8 cellular contexts compared by ENCODE assay signal in the genomic region with DNA sequence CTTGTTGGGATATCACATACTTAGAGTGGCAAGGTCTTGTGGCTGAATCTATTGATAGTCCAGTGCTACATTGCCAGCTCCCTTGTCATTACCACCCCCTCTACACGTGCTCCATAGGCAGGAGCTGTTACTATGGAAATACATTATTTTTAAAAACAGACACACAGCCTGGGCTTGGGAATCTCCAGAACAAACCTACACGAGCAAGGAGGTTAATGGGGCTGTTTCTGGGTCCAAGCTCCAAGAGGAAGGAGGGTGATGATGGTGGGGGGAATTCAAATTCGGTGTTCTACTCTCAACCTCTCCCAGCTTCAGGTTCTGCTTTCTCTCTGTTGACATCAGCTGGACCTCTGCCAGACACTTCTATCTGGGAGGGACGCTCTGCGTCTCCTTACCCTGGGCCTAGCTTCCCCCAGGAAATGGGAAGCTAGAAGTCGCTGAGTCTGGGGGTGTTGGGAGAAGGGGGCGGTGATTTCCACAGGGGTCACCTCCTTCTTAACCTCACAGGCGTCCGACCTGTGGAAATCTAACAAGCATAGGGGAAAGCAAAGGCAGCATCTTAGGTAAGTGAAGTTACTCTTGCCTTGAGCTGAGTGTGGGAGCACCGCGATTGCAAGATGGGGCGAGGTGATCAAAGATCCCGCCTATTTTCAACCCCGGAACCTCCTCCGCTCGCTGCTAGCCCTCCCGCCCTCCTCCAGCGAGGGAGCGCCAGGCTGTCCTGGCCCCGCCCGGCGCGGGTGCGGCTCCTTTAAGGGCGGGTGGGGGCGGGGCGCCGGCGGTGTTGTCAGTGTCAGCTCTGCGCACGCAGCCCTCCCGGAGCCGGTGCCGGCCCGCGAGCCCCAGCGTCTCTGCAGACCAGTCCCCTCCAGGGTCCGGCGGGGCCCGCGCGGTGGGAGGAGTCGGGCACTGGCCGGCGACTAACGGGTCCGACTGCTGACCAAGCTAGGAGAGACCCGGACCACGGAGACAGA. TPM values are rescaled to one million over a fixed set of nuclear protein-coding genes. Genes with fewer than 3 reads are reported as not detected.
DNase-seq lines count a peak whose midpoint lies in the region; ATAC-seq and TF ChIP-seq lines count a peak whose summit lies in the region.

C2CD2L (plus strand) TSS at position 781 of the 974 bp plus-strand sequence. CDS start 398 bp downstream, outside the sequence.

- H3K36me3 Mint-ChIP-seq in activated CD4-positive, alpha-beta T cell treated with anti-CD3 and anti-CD28 coated beads for 36 hours (ENCODE audit: low read depth), result peaks cover 15% of the 10 kb centered on the region

- POLR2A ChIA-PET in activated CD4-positive, alpha-beta T cell treated with anti-CD3 and anti-CD28 coated beads for 36 hours (lab: Charles Lee), result interaction anchor here (0.5 to 1.8 kb wide), 9 partner anchors 12 to 403 kb away, joined by 3 to 26 read pairs (median 5); partner anchors contain the start of genes HINFP, NLRX1, RPS25 and TRAPPC4

- CTCF ChIA-PET in activated CD4-positive, alpha-beta T cell treated with anti-CD3 and anti-CD28 coated beads for 36 hours (lab: Charles Lee), result interaction anchor here (0.6 to 1.7 kb wide), 18 partner anchors 9 to 1932 kb away, joined by 3 to 9 read pairs (median 4); partner anchors contain the start of genes HINFP and VPS11

- no peaks in the 10 kb centered on the region for H3K9me3 Mint-ChIP-seq in activated CD4-positive, alpha-beta T cell treated with anti-CD3 and anti-CD28 coated beads for 36 hours (ENCODE audit: low read depth)

- H3K27ac Mint-ChIP-seq in activated CD4-positive, alpha-beta T cell treated with anti-CD3 and anti-CD28 coated beads for 36 hours, result peak within 1 kb of the TSS; percentile 94

- H3K4me3 Mint-ChIP-seq in activated CD4-positive, alpha-beta T cell treated with anti-CD3 and anti-CD28 coated beads for 36 hours, result peak within 1 kb of the TSS; percentile 89

- ATAC-seq in GM19043 (IDR thresholded peaks at IDR 0.05; ENCODE audit: low read depth, unreplicated experiment) (peak; percentile 78), HG03432 (IDR thresholded peaks at IDR 0.05; ENCODE audit: unreplicated experiment) (peak; percentile 84), left colon (peak; percentile 80)
- peak; percentile 87 for ATAC-seq in activated CD4-positive, alpha-beta T cell treated with anti-CD3 and anti-CD28 coated beads for 36 hours

- DNase-seq in AG20443 (ENCODE audit: low spot score) (peak; percentile 97), NCI-H510A treated with DMSO at 0.1 percent for 48 hours (lab: John Stamatoyannopoulos, UW) (peak; percentile 75), choroid plexus epithelial cell (ENCODE audit: low read depth) (peak; percentile 94), left colon (peak; percentile 93 to 94)
- peak; percentile 95 for DNase-seq in activated CD4-positive, alpha-beta T cell treated with anti-CD3 and anti-CD28 coated beads for 36 hours
- peak; percentile 67 to 88 (median 78) for DNase-seq in stimulated activated CD4-positive, alpha-beta T cell treated with anti-CD3 and anti-CD28 coated beads, Interleukin-1b, Interleukin-23, amount 100 ng/mL, for 24 hours (ENCODE audit: low read depth in 4 of 4, low spot score in 1 of 4)

- H3K4me3 ChIP-seq in choroid plexus epithelial cell (ENCODE audit: low read depth, low read length), result peak within 1 kb of the TSS; percentile 86

- no peak for TF ChIP-seq CTCF in choroid plexus epithelial cell (conservative IDR thresholded peaks at IDR 0.05; ENCODE audit: low read depth, low read length)

- H3K4me1 Mint-ChIP-seq in activated CD4-positive, alpha-beta T cell treated with anti-CD3 and anti-CD28 coated beads for 36 hours, result peaks cover 46% of the 10 kb centered on the region

- H3K27me3 Mint-ChIP-seq in activated CD4-positive, alpha-beta T cell treated with anti-CD3 and anti-CD28 coated beads for 36 hours, result no peaks in the 10 kb centered on the region

- intact Hi-C loops in activated CD4-positive, alpha-beta T cell treated with anti-CD3 and anti-CD28 coated beads for 36 hours (cut with DNase I, micrococcal nuclease), result loop anchor here (1.0 to 5.0 kb wide), 9 partner anchors 12 to 315 kb away; partner anchors contain the start of genes HINFP (in 2 of the 2), CBL (in 1 of the 2), DDX6 (in 1 of the 2) and HMBS (in 1 of the 2)
- intact Hi-C loops in left colon (cut with DNase I, micrococcal nuclease), result no loop called here

RNA-seq across cellular contexts. Expression of gene C2CD2L, which starts in this region (rescaled TPM):
- 10 to 100 TPM; 15.9 to 16.3 TPM for total RNA-seq in activated CD4-positive, alpha-beta T cell treated with anti-CD3 and anti-CD28 coated beads for 36 hours
- 10 to 100 TPM; 26.6 to 43.7 TPM for total RNA-seq in left colon

Comparison
In these comparisons a context has a peak if more than half of its experiments do, and no peak if none do; other contexts are left out.
1. Peak in every context shown above with its lines: DNase-seq, ATAC-seq and H3K4me3 ChIP-seq.
2. intact Hi-C loops: an anchor here in activated CD4-positive, alpha-beta T cell treated with anti-CD3 and anti-CD28 coated beads for 36 hours (1.0 to 5.0 kb wide); none called in left colon.